ENCODE assay signal across 1 cellular context in genomic region chr5:88838500-88838899, GRCh38.
TF ChIP-seq lines count a peak whose summit lies in the region.

No MANE protein-coding gene starts in this region.

TF ChIP-seq in K562, 482 proteins besides CTCF, POLR2A, EP300 and RAD21:
- no peak for TF ChIP-seq TSHZ1 (CRISPR knock-in tag; IDR thresholded peaks at IDR 0.05)
- no peak for TF ChIP-seq HBP1 (CRISPR knock-in tag; IDR thresholded peaks at IDR 0.05)
- TF ChIP-seq ZNF561 (CRISPR knock-in tag; conservative IDR thresholded peaks at IDR 0.05): no peak
- TF ChIP-seq DNMT1 (IDR thresholded peaks at IDR 0.05): no peak
- TF ChIP-seq IRF2 (CRISPR knock-in tag; IDR thresholded peaks at IDR 0.05): no peak
- TF ChIP-seq CBX8 (IDR thresholded peaks at IDR 0.05; ENCODE audit: borderline replicate concordance, extremely low read depth, low read depth, low read length, poor library complexity, severe bottlenecking): no peak
- no peak for TF ChIP-seq NEUROD1 (IDR thresholded peaks at IDR 0.05; ENCODE audit: borderline replicate concordance, low read depth, low read length, partially characterized antibody)
- no peak for TF ChIP-seq TRIM25 (IDR thresholded peaks at IDR 0.05; ENCODE audit: borderline replicate concordance)
- no peak for TF ChIP-seq KLF16 (IDR thresholded peaks at IDR 0.05)
- no peak for TF ChIP-seq NFYB (IDR thresholded peaks at IDR 0.05; ENCODE audit: extremely low read depth, insufficient read length)
- TF ChIP-seq CBX2 (IDR thresholded peaks at IDR 0.05; ENCODE audit: insufficient read depth, low read length, poor library complexity, severe bottlenecking): no peak
- TF ChIP-seq ZNF766 (CRISPR knock-in tag; conservative IDR thresholded peaks at IDR 0.05): no peak
- TF ChIP-seq SRSF1 (IDR thresholded peaks at IDR 0.05; ENCODE audit: low read depth, low read length): no peak
- no peak for TF ChIP-seq IRF9 (tag; IDR thresholded peaks at IDR 0.05)
- no peak for TF ChIP-seq ZNF655 (CRISPR knock-in tag; IDR thresholded peaks at IDR 0.05)
- TF ChIP-seq HNRNPL (IDR thresholded peaks at IDR 0.05; ENCODE audit: low read depth, low read length): no peak
- no peak for TF ChIP-seq SIN3A (IDR thresholded peaks at IDR 0.05; ENCODE audit: borderline replicate concordance in 2 of 2, control insufficient read depth in 1 of 2, low read depth in 2 of 2, low read length in 2 of 2)
- TF ChIP-seq ZSCAN32 (CRISPR knock-in tag; IDR thresholded peaks at IDR 0.05): no peak
- TF ChIP-seq, protein P1, sequence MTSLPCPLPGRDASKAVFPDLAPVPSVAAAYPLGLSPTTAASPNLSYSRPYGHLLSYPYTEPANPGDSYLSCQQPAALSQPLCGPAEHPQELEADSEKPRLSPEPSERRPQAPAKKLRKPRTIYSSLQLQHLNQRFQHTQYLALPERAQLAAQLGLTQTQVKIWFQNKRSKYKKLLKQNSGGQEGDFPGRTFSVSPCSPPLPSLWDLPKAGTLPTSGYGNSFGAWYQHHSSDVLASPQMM (CRISPR knock-in tag; IDR thresholded peaks at IDR 0.05): no peak
- TF ChIP-seq NCOA4 (IDR thresholded peaks at IDR 0.05; ENCODE audit: partially characterized antibody): no peak
TF ChIP-seq in K562: peak in this region for 0.
